In the genomic region with DNA sequence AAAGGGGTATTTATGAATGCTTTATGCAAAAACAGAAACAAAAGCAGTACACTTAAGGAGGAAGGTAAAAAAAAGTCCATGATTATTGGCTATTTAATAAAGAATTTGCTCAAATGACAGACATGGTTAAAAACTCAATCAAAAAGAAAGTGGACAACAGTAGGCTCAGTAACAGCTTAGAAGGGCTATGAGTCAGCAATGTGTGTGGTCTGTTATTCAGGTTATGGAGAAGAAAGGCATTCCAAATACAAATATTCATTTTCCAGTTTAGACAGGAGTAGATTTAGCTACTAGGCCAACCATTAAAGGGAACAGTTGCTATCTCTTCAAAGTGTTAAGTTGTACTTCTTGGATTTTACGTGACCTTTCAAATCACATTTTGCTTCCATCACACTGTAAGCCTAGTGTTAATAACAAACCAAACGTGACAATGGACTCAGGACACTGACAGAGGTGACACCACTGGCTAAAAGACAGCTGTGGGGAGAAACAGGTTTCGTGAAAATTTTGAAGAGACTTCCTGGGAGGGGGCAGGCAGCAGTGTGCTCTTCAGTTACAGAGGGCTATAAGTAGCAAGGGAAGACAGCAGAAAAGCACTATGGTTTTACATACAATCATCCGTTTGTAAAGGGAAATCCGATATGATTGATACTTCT, we compare ENCODE assay signal across 9 cellular contexts. TPM values are rescaled to one million over a fixed set of nuclear protein-coding genes. Genes with fewer than 3 reads are reported as not detected.
A peak's percentile ranks its signal among the peaks of the same experiment; 100 is the strongest.
DNase-seq lines count a peak whose midpoint lies in the region; ATAC-seq, FAIRE-seq and TF ChIP-seq lines count a peak whose summit lies in the region.
"Had no signal": no experiment of that assay in that cellular context is flagged by ENCODE, and none has a peak within 500 bp of the region (broad histone marks: within the 10 kb centered on the region; RNA-seq: fewer than 3 reads in every experiment).

No MANE protein-coding gene starts in this region.

- H3K36me3 Mint-ChIP-seq in CD4-positive, alpha-beta memory T cell, result peaks cover 11 to 42% of the 10 kb centered on the region in 2 donors

- peak overlapping the region in 6 of 7 donors; percentile 19 to 74 (median 63) for H3K27ac Mint-ChIP-seq in CD4-positive, alpha-beta memory T cell

- POLR2A ChIA-PET in CD4-positive, alpha-beta memory T cell (lab: Charles Lee; ENCODE audit: partially characterized antibody), result no interaction called here

- H3K27ac ChIP-seq in CD4-positive, alpha-beta memory T cell (ENCODE audit: low read depth, low read length), result no peak overlapping the region
- H3K27ac ChIP-seq in caudate nucleus (ENCODE audit: low read depth, low read length), result peak overlapping the region; percentile 69

- no peaks in the 10 kb centered on the region for H3K9me3 ChIP-seq in CD4-positive, alpha-beta memory T cell (ENCODE audit: control insufficient read depth in 1 of 2, low read length in 2 of 2)

- no peak overlapping the region for H3K4me3 ChIP-seq in CD4-positive, alpha-beta memory T cell (ENCODE audit: low read length in 2 of 2)

- no peak overlapping the region for H3K4me3 Mint-ChIP-seq in CD4-positive, alpha-beta memory T cell

- TF ChIP-seq POLR2A in GM12891 (IDR thresholded peaks at IDR 0.05; ENCODE audit: low read depth, low read length), result no peak

- no peak for FAIRE-seq in GM12891 (lab: Jason Lieb, UNC)

- peaks cover 3 to 8% (median 5%) of the 10 kb centered on the region in 4 donors for H3K4me1 Mint-ChIP-seq in CD4-positive, alpha-beta memory T cell

- H3K36me3 ChIP-seq in CD4-positive, alpha-beta memory T cell (ENCODE audit: insufficient read depth, low read length), result peaks cover 9% of the 10 kb centered on the region

- no peak for ATAC-seq in HG02970 (IDR thresholded peaks at IDR 0.05; ENCODE audit: low FRiP score, unreplicated experiment)
- ATAC-seq in GM18867 (IDR thresholded peaks at IDR 0.05; ENCODE audit: unreplicated experiment), result no peak
- ATAC-seq: stimulated activated naive CD8-positive, alpha-beta T cell treated with anti-CD3 and anti-CD28 coated beads, Interleukin-15, Interleukin-2, amounts not matched to agents 100 U/mL and 50 U/mL, for 24 hours had no signal

- H3K27me3 Mint-ChIP-seq in CD4-positive, alpha-beta memory T cell, result no peaks in the 10 kb centered on the region

- H3K9me3 Mint-ChIP-seq in CD4-positive, alpha-beta memory T cell, result no peaks in the 10 kb centered on the region

- CTCF ChIA-PET in CD4-positive, alpha-beta memory T cell (lab: Charles Lee; ENCODE audit: partially characterized antibody), result interaction anchor here (1.3 kb wide), 1 partner anchor 394 kb away, joined by 4 read pairs; no protein-coding TSS in a partner anchor

- H3K27me3 ChIP-seq in CD4-positive, alpha-beta memory T cell (ENCODE audit: insufficient read depth, low read length), result no peaks in the 10 kb centered on the region

- intact Hi-C loops in CD4-positive, alpha-beta memory T cell (cut with micrococcal nuclease), result no loop called here

- no peak for DNase-seq in CD4-positive, alpha-beta memory T cell
- peak; percentile 83 for DNase-seq in LHCN-M2 (ENCODE audit: low read depth)
- no peak for DNase-seq in caudate nucleus (lab: John Stamatoyannopoulos, UW)
- DNase-seq in myocyte (ENCODE audit: low read depth), result peak; percentile 66
- DNase-seq in GM12891 (ENCODE audit: insufficient read length, low spot score), result no peak
- no peak for DNase-seq in activated CD4-positive, CD25-positive, alpha-beta regulatory T cell treated with anti-CD3 and anti-CD28 coated beads, Interleukin-2, amount 50 U/mL, for 72 hours
- DNase-seq: stimulated activated naive CD8-positive, alpha-beta T cell treated with anti-CD3 and anti-CD28 coated beads, Interleukin-15, Interleukin-2, amounts not matched to agents 100 U/mL and 50 U/mL, for 24 hours had no signal

- peaks cover under 1% of the 10 kb centered on the region for H3K4me1 ChIP-seq in CD4-positive, alpha-beta memory T cell (ENCODE audit: insufficient read depth, low read length)

TF ChIP-seq in GM12891, 5 proteins besides CTCF, POLR2A, EP300 and RAD21:
- no peak for TF ChIP-seq TAF1 (IDR thresholded peaks at IDR 0.05; ENCODE audit: low read depth, low read length)
TF ChIP-seq in GM12891: peak in this region for 0.

RNA-seq across cellular contexts. Expression of a gene that starts 41.7 kb away (rescaled TPM):
- total RNA-seq in CD4-positive, alpha-beta memory T cell, result under 1 TPM; 0.19 to 0.29 TPM
- under 1 TPM in 1 of 2 donors, not detected in 1; 0.29 TPM for polyA plus RNA-seq in CD4-positive, alpha-beta memory T cell
- total RNA-seq in LHCN-M2 (2014; rRNA removed) (0.26 and 2.0 TPM in 2 replicates), myocyte (0.31 and 0.64 TPM in 2 replicates)
- polyA plus RNA-seq in LHCN-M2 (2012), result 0.13 TPM
- 0.33 TPM for polyA plus RNA-seq in myocyte (2012)
- 0.56 TPM for polyA plus RNA-seq in GM12891 (2012; ENCODE audit: low read depth, missing spikeins)

Comparison
In these comparisons a context has a peak if more than half of its experiments do, and no peak if none do; other contexts are left out.
1. DNase-seq: peak in LHCN-M2 (single experiment) and myocyte (single experiment); none in CD4-positive, alpha-beta memory T cell (0 of 5), caudate nucleus (0 of 61), GM12891 (single experiment) and activated CD4-positive, CD25-positive, alpha-beta regulatory T cell treated with anti-CD3 and anti-CD28 coated beads, Interleukin-2, amount 50 U/mL, for 72 hours (single experiment).